Comparison of ENCODE assay signal across 9 cellular contexts in the genomic region with DNA sequence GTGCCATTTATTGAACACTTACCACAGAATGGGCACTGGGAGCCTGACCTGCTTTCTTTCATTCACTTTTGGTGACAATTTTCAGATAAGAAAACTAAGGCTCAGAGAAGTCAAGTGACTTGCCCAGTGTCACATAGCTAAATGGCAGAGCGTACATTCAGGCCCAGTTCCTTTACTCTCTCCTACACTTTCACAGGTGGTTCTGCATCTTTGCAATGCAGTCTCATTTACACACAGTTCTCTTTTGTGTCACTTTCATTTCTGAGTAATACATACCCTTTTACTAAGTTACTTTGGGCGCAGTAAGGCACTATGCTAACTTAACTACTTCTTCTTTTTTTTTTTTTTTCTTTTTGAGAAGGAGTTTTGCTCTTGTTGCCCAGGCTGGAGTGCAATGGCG. TPM values are rescaled to one million over a fixed set of nuclear protein-coding genes. Genes with fewer than 3 reads are reported as not detected.
A peak's percentile ranks its signal among the peaks of the same experiment; 100 is the strongest.
DNase-seq lines count a peak whose midpoint lies in the region; ATAC-seq lines count a peak whose summit lies in the region.
"Had no signal": no experiment of that assay in that cellular context is flagged by ENCODE, and none has a peak within 500 bp of the region (broad histone marks: within the 10 kb centered on the region; RNA-seq: fewer than 3 reads in every experiment).

No MANE protein-coding gene starts in this region.

- no peak overlapping the region for H3K4ac ChIP-seq in neuronal stem cell (ENCODE audit: low read length)

- H4K91ac ChIP-seq in neuronal stem cell (ENCODE audit: low read depth, low read length, poor library complexity) = no peak overlapping the region

- no peak overlapping the region for H3K23ac ChIP-seq in neuronal stem cell (ENCODE audit: low read depth, low read length, poor library complexity)

- WGBS in neuronal stem cell (ENCODE audit: extremely low coverage in 2 of 2, insufficient read length in 2 of 2, insufficient replicate concordance in 1 of 2), 2 donors = no CpG with 5 or more reads among the region's 3 CpGs

- no peaks in the 10 kb centered on the region for H3K79me1 ChIP-seq in neuronal stem cell (ENCODE audit: low read depth, low read length)

- CTCF ChIA-PET in activated naive CD4-positive, alpha-beta T cell treated with anti-CD3 and anti-CD28 coated beads, Interleukin-2, amount 10 ng/mL, durations not matched to agents 7 days and 5 days (lab: Charles Lee) = interaction anchor here (0.6 kb wide), 1 partner anchor 101 kb away, joined by 3 read pairs; no protein-coding TSS in a partner anchor

- no peak overlapping the region for H2AFZ ChIP-seq in neuronal stem cell (ENCODE audit: low read length)

- no peak overlapping the region for H2AK5ac ChIP-seq in neuronal stem cell (ENCODE audit: low read depth, low read length)

- no peak overlapping the region for H3K4me3 ChIP-seq in neuronal stem cell (ENCODE audit: low read length in 2 of 2)

- H3K27me3 ChIP-seq in neuronal stem cell (ENCODE audit: control insufficient read depth in 3 of 3, insufficient read depth in 3 of 3, low read depth in 1 of 3, low read length in 3 of 3) = no peaks in the 10 kb centered on the region

- H2BK12ac ChIP-seq in neuronal stem cell (ENCODE audit: low read length) = no peak overlapping the region

- H3K4me1 ChIP-seq in neuronal stem cell (ENCODE audit: control insufficient read depth in 2 of 2, insufficient read depth in 1 of 2, low read depth in 1 of 2, low read length in 2 of 2) = peaks cover 0 to 1% of the 10 kb centered on the region in 2 donors

- no peak overlapping the region for H2BK5ac ChIP-seq in neuronal stem cell (ENCODE audit: low read length)

- H3K9ac ChIP-seq in neuronal stem cell (ENCODE audit: low read depth, low read length, poor library complexity) = no peak overlapping the region

- H3K27ac Mint-ChIP-seq in activated naive CD4-positive, alpha-beta T cell treated with anti-CD3 and anti-CD28 coated beads, Interleukin-2, amount 50 U/mL, for 72 hours = peak overlapping the region; percentile 80 to 98
- H3K27ac Mint-ChIP-seq in activated naive CD4-positive, alpha-beta T cell treated with anti-CD3 and anti-CD28 coated beads, Interleukin-2, amount 10 ng/mL, durations not matched to agents 7 days and 5 days = no peak overlapping the region

- no peak overlapping the region for H2BK120ac ChIP-seq in neuronal stem cell (ENCODE audit: low read depth, low read length)

- no peak overlapping the region for H2BK15ac ChIP-seq in neuronal stem cell (ENCODE audit: low read length)

- peak; percentile 75 to 92 for ATAC-seq in activated naive CD4-positive, alpha-beta T cell treated with anti-CD3 and anti-CD28 coated beads, Interleukin-2, amount 50 U/mL, for 72 hours
- ATAC-seq in HG02981 (IDR thresholded peaks at IDR 0.05; ENCODE audit: unreplicated experiment) = peak; percentile 93

- H4K8ac ChIP-seq in neuronal stem cell (ENCODE audit: low read depth, low read length) = no peak overlapping the region

- peak in 1 of 2 donors; percentile 37 for DNase-seq in activated naive CD4-positive, alpha-beta T cell treated with anti-CD3 and anti-CD28 coated beads, Interleukin-2, amount 50 U/mL, for 72 hours (ENCODE audit: low spot score in 2 of 2)
- DNase-seq in activated naive CD4-positive, alpha-beta T cell treated with anti-CD3 and anti-CD28 coated beads, Interleukin-2, amount 10 ng/mL, durations not matched to agents 7 days and 5 days = no peak
- DNase-seq in OCI-M1 (lab: John Stamatoyannopoulos, UW) (peak; percentile 23), neuronal stem cell (ENCODE audit: low spot score) (no peak), caudate nucleus (lab: John Stamatoyannopoulos, UW) (no peak), COLO668 (lab: John Stamatoyannopoulos, UW; ENCODE audit: unreplicated experiment) (no peak)
- DNase-seq in effector CD8-positive, alpha-beta T cell (lab: John Stamatoyannopoulos, UW) = no peak
- DNase-seq: midbrain had no signal

- H3K36me3 ChIP-seq in neuronal stem cell (replicated peaks in 1 of 2; ENCODE audit: control insufficient read depth in 2 of 2, insufficient read depth in 2 of 2, low read length in 2 of 2) = peaks cover 3 to 8% of the 10 kb centered on the region in 2 donors

- peaks cover 15 to 29% of the 10 kb centered on the region in 2 donors for H3K36me3 Mint-ChIP-seq in activated naive CD4-positive, alpha-beta T cell treated with anti-CD3 and anti-CD28 coated beads, Interleukin-2, amount 50 U/mL, for 72 hours
- H3K36me3 Mint-ChIP-seq in activated naive CD4-positive, alpha-beta T cell treated with anti-CD3 and anti-CD28 coated beads, Interleukin-2, amount 10 ng/mL, durations not matched to agents 7 days and 5 days = peaks cover 25% of the 10 kb centered on the region

- H3K4me1 Mint-ChIP-seq in activated naive CD4-positive, alpha-beta T cell treated with anti-CD3 and anti-CD28 coated beads, Interleukin-2, amount 10 ng/mL, durations not matched to agents 7 days and 5 days = peaks cover 54% of the 10 kb centered on the region

- no peak overlapping the region for H3K14ac ChIP-seq in neuronal stem cell (ENCODE audit: low read length)

- no peak overlapping the region for H3K4me2 ChIP-seq in neuronal stem cell (ENCODE audit: insufficient read depth, low read length, poor library complexity, severe bottlenecking)

- no peaks in the 10 kb centered on the region for H3K9me3 ChIP-seq in neuronal stem cell (replicated peaks in 1 of 2; ENCODE audit: control insufficient read depth in 2 of 2, insufficient read depth in 1 of 2, low read depth in 1 of 2, low read length in 2 of 2)

- no peak overlapping the region for H3K4me3 Mint-ChIP-seq in activated naive CD4-positive, alpha-beta T cell treated with anti-CD3 and anti-CD28 coated beads, Interleukin-2, amount 10 ng/mL, durations not matched to agents 7 days and 5 days

- no peaks in the 10 kb centered on the region for H3K9me3 Mint-ChIP-seq in activated naive CD4-positive, alpha-beta T cell treated with anti-CD3 and anti-CD28 coated beads, Interleukin-2, amount 50 U/mL, for 72 hours
- no peaks in the 10 kb centered on the region for H3K9me3 Mint-ChIP-seq in activated naive CD4-positive, alpha-beta T cell treated with anti-CD3 and anti-CD28 coated beads, Interleukin-2, amount 10 ng/mL, durations not matched to agents 7 days and 5 days

- no peak overlapping the region for H3K18ac ChIP-seq in neuronal stem cell (ENCODE audit: low read length)

- peaks cover 1% of the 10 kb centered on the region for H3K27me3 Mint-ChIP-seq in activated naive CD4-positive, alpha-beta T cell treated with anti-CD3 and anti-CD28 coated beads, Interleukin-2, amount 10 ng/mL, durations not matched to agents 7 days and 5 days

- H3K27ac ChIP-seq in neuronal stem cell (replicated peaks; ENCODE audit: low read length) (no peak overlapping the region), caudate nucleus (ENCODE audit: low read depth, low read length) (no peak overlapping the region)

RNA-seq across cellular contexts. Expression of gene NFIL3, which starts 8.3 kb away (rescaled TPM):
- total RNA-seq in activated naive CD4-positive, alpha-beta T cell treated with anti-CD3 and anti-CD28 coated beads, Interleukin-2, amount 50 U/mL, for 72 hours = 100 to 1,000 TPM in 1 of 2 donors, 10 to 100 TPM in 1; 48.8 to 120 TPM
- polyA plus RNA-seq in neuronal stem cell (2013, experiment 1 of 2) = 14.2 TPM
- polyA plus RNA-seq in neuronal stem cell (2013, experiment 2 of 2) = 14.3 TPM

RNA-seq across cellular contexts. Expression of gene AUH, which starts 53.6 kb away (rescaled TPM):
- total RNA-seq in activated naive CD4-positive, alpha-beta T cell treated with anti-CD3 and anti-CD28 coated beads, Interleukin-2, amount 50 U/mL, for 72 hours = 10 to 100 TPM; 24.1 to 39.7 TPM
- polyA plus RNA-seq in neuronal stem cell (2013, experiment 1 of 2) = 12.7 TPM
- polyA plus RNA-seq in neuronal stem cell (2013, experiment 2 of 2) = 12.6 TPM
